ENCODE assay signal across 30 cellular contexts in genomic region chr15:70058642-70059360, GRCh38. TPM values are rescaled to one million over a fixed set of nuclear protein-coding genes. Genes with fewer than 3 reads are reported as not detected.
DNase-seq lines count a peak whose midpoint lies in the region; FAIRE-seq and TF ChIP-seq lines count a peak whose summit lies in the region.
"Had no signal": no experiment of that assay in that cellular context is flagged by ENCODE, and none has a peak within 500 bp of the region (broad histone marks: within the 10 kb centered on the region; RNA-seq: fewer than 3 reads in every experiment).

No MANE protein-coding gene starts in this region.

- TF ChIP-seq CTCF in BE2C (IDR thresholded peaks at IDR 0.05; ENCODE audit: low read depth, low read length) (no peak), kidney (IDR thresholded peaks at IDR 0.05; ENCODE audit: borderline replicate concordance, extremely low read depth, insufficient read depth) (no peak), sigmoid colon (IDR thresholded peaks at IDR 0.05) (no peak)

- H3K27ac Mint-ChIP-seq in CD4-positive, alpha-beta memory T cell, result peak overlapping the region in 5 of 7 donors; percentile 53 to 75 (median 60)
- H3K27ac Mint-ChIP-seq: activated T-helper 1 cell treated with anti-CD3 and anti-CD28 coated beads, Interleukin-12 subunit alpha, Interleukin-12 subunit beta, Interleukin-2, Interleukin-4 antibody, amounts not matched to agents 30 ng/mL and 10 ng/mL and 1 ng/mL, durations not matched to agents 14 hours and 24 hours and 36 hours; dendritic cell treated with granulocyte-macrophage colony-stimulating factor and Interleukin-4, amounts not matched to agents 40 ng/mL and 50 ng/mL, for 4 days; HFFc6 had no signal

- POLR2A ChIA-PET in CD4-positive, alpha-beta memory T cell (lab: Charles Lee; ENCODE audit: partially characterized antibody), result no interaction called here

- 97% methylated on average over 11 of the region's 11 CpGs for WGBS in sigmoid colon, 2 donors

- CTCF ChIA-PET in CD4-positive, alpha-beta memory T cell (lab: Charles Lee; ENCODE audit: partially characterized antibody), result no interaction called here

- H3K4me3 ChIP-seq in BE2C (ENCODE audit: low read depth, low read length), result no peak overlapping the region
- no peak overlapping the region for H3K4me3 ChIP-seq in CD4-positive, alpha-beta memory T cell (ENCODE audit: low read length in 2 of 2)
- no peak overlapping the region for H3K4me3 ChIP-seq in kidney (ENCODE audit: low read length in 2 of 2)
- H3K4me3 ChIP-seq in sigmoid colon, result no peak overlapping the region
- no peak overlapping the region for H3K4me3 ChIP-seq in HAP-1
- H3K4me3 ChIP-seq: esophagus muscularis mucosa, GM23248, PC-9, stomach, thyroid gland had no signal

- FAIRE-seq in kidney (lab: Jason Lieb, UNC), result no peak

- no peak overlapping the region for H3K27ac ChIP-seq in CD4-positive, alpha-beta memory T cell (ENCODE audit: low read depth, low read length)
- H3K27ac ChIP-seq in kidney (ENCODE audit: low read depth in 2 of 2, low read length in 2 of 2) (no peak overlapping the region), sigmoid colon (no peak overlapping the region)
- H3K27ac ChIP-seq: C4-2B, esophagus muscularis mucosa, GM23248, PC-9, stomach, thyroid gland had no signal

- no peaks in the 10 kb centered on the region for H3K9me3 Mint-ChIP-seq in CD4-positive, alpha-beta memory T cell
- H3K9me3 Mint-ChIP-seq: activated T-helper 1 cell treated with anti-CD3 and anti-CD28 coated beads, Interleukin-12 subunit alpha, Interleukin-12 subunit beta, Interleukin-2, Interleukin-4 antibody, amounts not matched to agents 30 ng/mL and 10 ng/mL and 1 ng/mL, durations not matched to agents 14 hours and 24 hours and 36 hours; dendritic cell treated with granulocyte-macrophage colony-stimulating factor and Interleukin-4, amounts not matched to agents 40 ng/mL and 50 ng/mL, for 4 days; HFFc6; naive thymus-derived CD8-positive, alpha-beta T cell had no signal

- no peak overlapping the region for H3K9ac ChIP-seq in kidney (ENCODE audit: low read length in 2 of 2)
- H3K9ac ChIP-seq: GM23248 had no signal

- no peak for TF ChIP-seq POLR2A in sigmoid colon (IDR thresholded peaks at IDR 0.05)

- H3K4me3 Mint-ChIP-seq in CD4-positive, alpha-beta memory T cell, result no peak overlapping the region
- H3K4me3 Mint-ChIP-seq: activated T-helper 1 cell treated with anti-CD3 and anti-CD28 coated beads, Interleukin-12 subunit alpha, Interleukin-12 subunit beta, Interleukin-2, Interleukin-4 antibody, amounts not matched to agents 30 ng/mL and 10 ng/mL and 1 ng/mL, durations not matched to agents 14 hours and 24 hours and 36 hours; dendritic cell treated with granulocyte-macrophage colony-stimulating factor and Interleukin-4, amounts not matched to agents 40 ng/mL and 50 ng/mL, for 4 days; HFFc6 had no signal

- no peak for TF ChIP-seq EP300 in sigmoid colon (IDR thresholded peaks at IDR 0.05)

- H3K9me3 ChIP-seq in BE2C (no peaks in the 10 kb centered on the region), kidney (ENCODE audit: control insufficient read depth in 1 of 2, low read length in 2 of 2) (no peaks in the 10 kb centered on the region), sigmoid colon (no peaks in the 10 kb centered on the region), HAP-1 (no peaks in the 10 kb centered on the region)
- no peaks in the 10 kb centered on the region for H3K9me3 ChIP-seq in CD4-positive, alpha-beta memory T cell (ENCODE audit: control insufficient read depth in 1 of 2, low read length in 2 of 2)
- H3K9me3 ChIP-seq: esophagus muscularis mucosa, stomach, thyroid gland had no signal

- DNase-seq in BE2C (peak; percentile 6), kidney (peak; percentile 53), sigmoid colon (peak; percentile 45), HAP-1 (ENCODE audit: low spot score in 2 of 2) (no peak), Kasumi-1 (lab: John Stamatoyannopoulos, UW) (no peak), NCI-H524 (lab: John Stamatoyannopoulos, UW) (no peak)
- no peak for DNase-seq in CD4-positive, alpha-beta memory T cell
- DNase-seq: activated CD4-positive, alpha-beta T cell treated with anti-CD3 and anti-CD28 coated beads, Interleukin-2, amount 50 U/mL, for 48 hours; DND-41; foreskin fibroblast; GM23248; HFFc6; IMR-90; islet precursor cell; left ventricle myocardium superior; MV-4-11; naive thymus-derived CD8-positive, alpha-beta T cell; NCI-H1436; NCI-H2081; NCI-H2227 treated with DMSO at 0.1 percent for 48 hours; NCI-H69; PC-9; SHP77 treated with DMSO at 0.1 percent for 48 hours; stomach; T-helper 2 cell had no signal

- peaks cover 69% of the 10 kb centered on the region for H3K36me3 ChIP-seq in BE2C
- H3K36me3 ChIP-seq in CD4-positive, alpha-beta memory T cell (ENCODE audit: insufficient read depth, low read length), result peaks cover 98% of the 10 kb centered on the region
- H3K36me3 ChIP-seq in kidney (ENCODE audit: control insufficient read depth in 1 of 2, insufficient read depth in 2 of 2, low read length in 2 of 2), result peaks cover 45 to 57% of the 10 kb centered on the region in 2 donors
- peaks cover 65 to 86% (median 72%) of the 10 kb centered on the region in 4 donors for H3K36me3 ChIP-seq in sigmoid colon
- peaks cover 96% of the 10 kb centered on the region for H3K36me3 ChIP-seq in HAP-1 (replicated peaks)

- peaks cover 57 to 88% of the 10 kb centered on the region in 2 donors for H3K36me3 Mint-ChIP-seq in CD4-positive, alpha-beta memory T cell

- H3K4me1 Mint-ChIP-seq in CD4-positive, alpha-beta memory T cell, result no peaks in the 10 kb centered on the region
- H3K4me1 Mint-ChIP-seq: naive thymus-derived CD8-positive, alpha-beta T cell had no signal

- intact Hi-C loops in CD4-positive, alpha-beta memory T cell (cut with micrococcal nuclease), result no loop called here
- intact Hi-C loops in kidney (cut with DNase I) (no loop called here), sigmoid colon (cut with DNase I) (no loop called here)

- in situ Hi-C loops in HAP-1 (cut with MboI; ENCODE audit: low sequenced_read_pairs), result no loop called here

- H3K27me3 Mint-ChIP-seq in CD4-positive, alpha-beta memory T cell, result no peaks in the 10 kb centered on the region
- H3K27me3 Mint-ChIP-seq: dendritic cell treated with granulocyte-macrophage colony-stimulating factor and Interleukin-4, amounts not matched to agents 40 ng/mL and 50 ng/mL, for 4 days; naive thymus-derived CD8-positive, alpha-beta T cell had no signal

- peaks cover 45% of the 10 kb centered on the region for H3K4me1 ChIP-seq in BE2C
- no peaks in the 10 kb centered on the region for H3K4me1 ChIP-seq in CD4-positive, alpha-beta memory T cell (ENCODE audit: insufficient read depth, low read length)
- peaks cover 30 to 37% of the 10 kb centered on the region in 2 donors for H3K4me1 ChIP-seq in kidney (ENCODE audit: control insufficient read depth in 1 of 2, insufficient read depth in 1 of 2, low read depth in 1 of 2, low read length in 2 of 2)
- peaks cover 0 to 37% (median 28%) of the 10 kb centered on the region in 4 donors for H3K4me1 ChIP-seq in sigmoid colon
- peaks cover 11% of the 10 kb centered on the region for H3K4me1 ChIP-seq in HAP-1

- H3K27me3 ChIP-seq in BE2C, result no peaks in the 10 kb centered on the region
- H3K27me3 ChIP-seq in CD4-positive, alpha-beta memory T cell (ENCODE audit: insufficient read depth, low read length), result no peaks in the 10 kb centered on the region
- H3K27me3 ChIP-seq in sigmoid colon, result no peaks in the 10 kb centered on the region
- H3K27me3 ChIP-seq in HAP-1 (ENCODE audit: low read depth), result no peaks in the 10 kb centered on the region
- H3K27me3 ChIP-seq: esophagus muscularis mucosa, stomach, thyroid gland had no signal

RNA-seq across cellular contexts. Expression of gene TLE3, which starts 38.9 kb away (rescaled TPM):
- 57.2 TPM for polyA plus RNA-seq in BE2C (2012; ENCODE audit: insufficient read depth, insufficient read length, low read depth)
- 100 to 1,000 TPM; 118 to 121 TPM for total RNA-seq in CD4-positive, alpha-beta memory T cell
- polyA plus RNA-seq in CD4-positive, alpha-beta memory T cell, result 10 to 100 TPM in 1 of 2 donors, 1 to 10 TPM in 1; 3.6 to 22.1 TPM
- total RNA-seq in kidney, result 71.7 TPM
- 10.3 TPM for polyA plus RNA-seq in kidney (ENCODE audit: insufficient read depth, low read depth, low replicate concordance)
- 10 to 100 TPM; 49.5 to 82.0 (median 58.8) TPM for total RNA-seq in sigmoid colon
- polyA plus RNA-seq in sigmoid colon, result 10 to 100 TPM; 16.8 to 39.3 (median 21.0) TPM

Comparison
In these comparisons a context has a peak if more than half of its experiments do, and no peak if none do; other contexts are left out.
1. DNase-seq: peak in BE2C (single experiment), kidney (single experiment) and sigmoid colon (single experiment); none in CD4-positive, alpha-beta memory T cell (0 of 5), HAP-1 (0 of 2), Kasumi-1 (0 of 2) and NCI-H524 (0 of 2).